In genomic region chr1:96159379-96159778, GRCh38 we compare ENCODE assay signal across 25 cellular contexts.
A peak's percentile ranks its signal among the peaks of the same experiment; 100 is the strongest.
DNase-seq lines count a peak whose midpoint lies in the region; ATAC-seq, FAIRE-seq and TF ChIP-seq lines count a peak whose summit lies in the region.
"Had no signal": no experiment of that assay in that cellular context is flagged by ENCODE, and none has a peak within 500 bp of the region (broad histone marks: within the 10 kb centered on the region; RNA-seq: fewer than 3 reads in every experiment).

No MANE protein-coding gene starts in this region.

- intact Hi-C loops in K562 (cut with micrococcal nuclease) = no loop called here
- intact Hi-C loops in HepG2 (cut with micrococcal nuclease; ENCODE audit: unreplicated experiment) = no loop called here
- intact Hi-C loops in stomach (cut with DNase I; ENCODE audit: low total_unique reads) = no loop called here

- H3K4me3 ChIP-seq in K562 (no peak overlapping the region), HepG2 (replicated peaks in 1 of 3; ENCODE audit: insufficient read depth in 1 of 3, low read depth in 2 of 3, low read length in 3 of 3) (no peak overlapping the region), stomach (no peak overlapping the region)
- H3K4me3 ChIP-seq: A549; BLaER1 treated with 17β-estradiol and CSF1 and Interleukin-3, amounts not matched to agents 10 nM and 100 nM; HAP-1 had no signal

- WGBS in K562 (ENCODE audit: insufficient coverage, low coverage, missing lambda C conversion rate) = 5% methylated on average over 2 of the region's 2 CpGs
- WGBS in HepG2 (ENCODE audit: low lambda C conversion rate) = 0% methylated on average over 2 of the region's 2 CpGs
- 82 to 90% (median 86%) methylated on average over 2 of the region's 2 CpGs for WGBS in stomach, 5 donors

- H4K20me1 ChIP-seq in K562 (replicated peaks; ENCODE audit: control insufficient read depth, insufficient read depth, low read length) (no peaks in the 10 kb centered on the region), HepG2 (ENCODE audit: insufficient read depth, low read length) (no peaks in the 10 kb centered on the region)
- H4K20me1 ChIP-seq: BLaER1 treated with 17β-estradiol and CSF1 and Interleukin-3, amounts not matched to agents 10 nM and 100 nM had no signal

- TF ChIP-seq EP300 in K562 (IDR thresholded peaks at IDR 0.05; ENCODE audit: low read length) = no peak
- no peak for TF ChIP-seq EP300 in HepG2 (IDR thresholded peaks at IDR 0.05; ENCODE audit: low read depth in 2 of 2, low read length in 2 of 2)
- TF ChIP-seq EP300 in HepG2 (CRISPR knock-in tag; IDR thresholded peaks at IDR 0.05; ENCODE audit: borderline replicate concordance) = no peak
- no peak for TF ChIP-seq EP300 in stomach (IDR thresholded peaks at IDR 0.05)

- no peaks in the 10 kb centered on the region for H3K9me1 ChIP-seq in K562 (ENCODE audit: control insufficient read depth, insufficient read depth, low read length)

- H3K4me1 ChIP-seq in K562 (replicated peaks in 1 of 2; ENCODE audit: control insufficient read depth in 2 of 2, insufficient read depth in 2 of 2, low read length in 2 of 2) (no peaks in the 10 kb centered on the region), HepG2 (ENCODE audit: insufficient read depth, low read length) (no peaks in the 10 kb centered on the region), stomach (no peaks in the 10 kb centered on the region)
- H3K4me1 ChIP-seq: A549; BE2C; BLaER1 treated with 17β-estradiol and CSF1 and Interleukin-3, amounts not matched to agents 10 nM and 100 nM had no signal

- H3K36me3 ChIP-seq in K562 (ENCODE audit: control insufficient read depth, insufficient read depth, low read length) = no peaks in the 10 kb centered on the region
- no peaks in the 10 kb centered on the region for H3K36me3 ChIP-seq in HepG2 (replicated peaks in 1 of 2; ENCODE audit: control insufficient read depth in 1 of 2, insufficient read depth in 2 of 2, low read length in 2 of 2)
- H3K36me3 ChIP-seq in stomach = no peaks in the 10 kb centered on the region
- H3K36me3 ChIP-seq: BE2C; BLaER1 treated with 17β-estradiol and CSF1 and Interleukin-3, amounts not matched to agents 10 nM and 100 nM; HAP-1 had no signal

- POLR2A ChIA-PET in K562 (lab: Yijun Ruan, JAX) = no interaction called here
- POLR2A ChIA-PET in HepG2 (lab: Yijun Ruan, JAX) = no interaction called here

- no TSS peak for BruUV-seq in K562 (replicated peaks; lab: Mats Ljungman, UMichigan)
- no TSS peak for BruUV-seq in HepG2 (replicated peaks; lab: Mats Ljungman, UMichigan)

- no peak for TF ChIP-seq CTCF in K562 (IDR thresholded peaks at IDR 0.05 in 2 of 3, conservative IDR thresholded peaks at IDR 0.05 in 1 of 3; ENCODE audit: insufficient read depth in 2 of 3, low read depth in 1 of 3, low read length in 3 of 3)
- TF ChIP-seq CTCF in HepG2 (CRISPR knock-in tag; IDR thresholded peaks at IDR 0.05) = no peak
- TF ChIP-seq CTCF in stomach (IDR thresholded peaks at IDR 0.05) = no peak

- in situ Hi-C loops in K562 (cut with MboI) (no loop called here), HepG2 (cut with HindIII; ENCODE audit: extremely low pct_ligation_motif_present, low pct_unique_long_range_greater_than_20kb) (no loop called here)

- H3K27ac ChIP-seq in K562 (ENCODE audit: extremely low read depth, low read depth, low read length) = no peak overlapping the region
- no peak overlapping the region for H3K27ac ChIP-seq in HepG2 (ENCODE audit: extremely low read length, insufficient read depth, low read length)
- H3K27ac ChIP-seq in stomach = no peak overlapping the region
- H3K27ac ChIP-seq in substantia nigra (ENCODE audit: low read depth, low read length, poor library complexity, severe bottlenecking) = no peak overlapping the region
- no peak overlapping the region for H3K27ac ChIP-seq in caudate nucleus (ENCODE audit: low read depth, low read length)
- H3K27ac ChIP-seq: A549; BLaER1 treated with 17β-estradiol and CSF1 and Interleukin-3, amounts not matched to agents 10 nM and 100 nM had no signal

- H3K9ac ChIP-seq in K562 (ENCODE audit: insufficient read depth in 1 of 2, low read depth in 2 of 2, low read length in 2 of 2) = no peak overlapping the region
- no peak overlapping the region for H3K9ac ChIP-seq in HepG2 (ENCODE audit: insufficient read depth, low read depth, low read length)
- H3K9ac ChIP-seq: BLaER1 treated with 17β-estradiol and CSF1 and Interleukin-3, amounts not matched to agents 10 nM and 100 nM had no signal

- no peak overlapping the region for H2AFZ ChIP-seq in K562 (ENCODE audit: low read depth, low read length)
- H2AFZ ChIP-seq in HepG2 (ENCODE audit: low read length) = no peak overlapping the region

- CTCF ChIA-PET in K562 (lab: Yijun Ruan, JAX; ENCODE audit: low intra/inter-chr PET ratio) (no interaction called here), HepG2 (lab: Yijun Ruan, JAX; ENCODE audit: low intra/inter-chr PET ratio, low total read pairs) (no interaction called here)

- no peaks in the 10 kb centered on the region for H3K9me3 ChIP-seq in K562 (replicated peaks; ENCODE audit: control insufficient read depth, insufficient read depth, low read depth, low read length)
- H3K9me3 ChIP-seq in HepG2 (ENCODE audit: low read length) = peaks cover 35% of the 10 kb centered on the region
- H3K9me3 ChIP-seq in stomach = peaks cover 0 to 29% (median 20%) of the 10 kb centered on the region in 4 donors
- H3K9me3 ChIP-seq: A549; BE2C; BLaER1 treated with 17β-estradiol and CSF1 and Interleukin-3, amounts not matched to agents 10 nM and 100 nM; HAP-1 had no signal

- ATAC-seq in K562 (no peak), HepG2 (no peak)
- ATAC-seq: A549 had no signal

- H3K27me3 ChIP-seq in K562 (ENCODE audit: control insufficient read depth in 2 of 2, insufficient read depth in 2 of 2, low read length in 2 of 2) (no peaks in the 10 kb centered on the region), HepG2 (ENCODE audit: control insufficient read depth in 1 of 2, insufficient read depth in 2 of 2, low read length in 2 of 2) (no peaks in the 10 kb centered on the region), stomach (no peaks in the 10 kb centered on the region)
- H3K27me3 ChIP-seq: BE2C; BLaER1 treated with 17β-estradiol and CSF1 and Interleukin-3, amounts not matched to agents 10 nM and 100 nM had no signal

- H3K4me2 ChIP-seq in K562 (ENCODE audit: insufficient read depth, low read length) (no peak overlapping the region), HepG2 (ENCODE audit: low read depth, low read length) (no peak overlapping the region)
- H3K4me2 ChIP-seq: A549; BLaER1 treated with 17β-estradiol and CSF1 and Interleukin-3, amounts not matched to agents 10 nM and 100 nM had no signal

- no peak for FAIRE-seq in K562 (lab: Jason Lieb, UNC)
- no peak for FAIRE-seq in HepG2 (lab: Jason Lieb, UNC)
- FAIRE-seq: A549, D721Med, GM12891, GM18507, H54 had no signal

- TF ChIP-seq RAD21 in K562 (CRISPR knock-in tag; conservative IDR thresholded peaks at IDR 0.05 in 1 of 2, IDR thresholded peaks at IDR 0.05 in 1 of 2) = no peak
- no peak for TF ChIP-seq RAD21 in HepG2 (CRISPR knock-in tag; IDR thresholded peaks at IDR 0.05)

- H3K79me2 ChIP-seq in K562 (ENCODE audit: control insufficient read depth, insufficient read depth, low read length) (no peaks in the 10 kb centered on the region), HepG2 (ENCODE audit: insufficient read depth, low read length) (no peaks in the 10 kb centered on the region)

- no peak for TF ChIP-seq POLR2A in K562 (conservative IDR thresholded peaks at IDR 0.05)
- TF ChIP-seq POLR2A in HepG2 (IDR thresholded peaks at IDR 0.05; ENCODE audit: insufficient read depth in 1 of 2, low read depth in 2 of 2, low read length in 2 of 2) = no peak
- no peak for TF ChIP-seq POLR2A in stomach (IDR thresholded peaks at IDR 0.05)

- DNase-seq in M059J (ENCODE audit: low read depth) (peak; percentile 11), K562 (ENCODE audit: extremely low read depth in 1 of 4, low spot score in 3 of 4) (no peak), HepG2 (ENCODE audit: low spot score) (no peak), stomach (no peak), substantia nigra (lab: John Stamatoyannopoulos, UW) (no peak), caudate nucleus (lab: John Stamatoyannopoulos, UW) (no peak)
- DNase-seq in effector CD4-positive, alpha-beta T cell = no peak
- DNase-seq: 8988T; ACHN; AML-193; BE2C; CD4-positive, alpha-beta T cell; CD8-positive, alpha-beta memory T cell; DMS 273 treated with DMSO at 0.1 percent for 48 hours; DMS79; EL; GDM1; GOT3 had no signal

TF ChIP-seq in K562, 482 proteins besides CTCF, POLR2A, EP300 and RAD21:
- TF ChIP-seq CEBPB (tag; IDR thresholded peaks at IDR 0.05) (0 out of 2 replicates have a peak, but pooled peaks have one; percentile 24), RUNX1 (IDR thresholded peaks at IDR 0.05; ENCODE audit: low read depth) (no peak), CEBPG (CRISPR knock-in tag; IDR thresholded peaks at IDR 0.05) (no peak), CEBPG (tag; conservative IDR thresholded peaks at IDR 0.05 in 1 of 2, IDR thresholded peaks at IDR 0.05 in 1 of 2) (peak in 1 of 2 experiments; percentile 57; a peak in 2 of 4 replicates), SNAPC5 (CRISPR knock-in tag; IDR thresholded peaks at IDR 0.05) (no peak), NCOA1 (IDR thresholded peaks at IDR 0.05; ENCODE audit: low read depth) (no peak)

TF ChIP-seq in HepG2, 621 proteins besides CTCF, POLR2A, EP300 and RAD21:
- TF ChIP-seq ZNF296 (CRISPR knock-in tag; conservative IDR thresholded peaks at IDR 0.05) (no peak), MED8 (CRISPR knock-in tag; IDR thresholded peaks at IDR 0.05; ENCODE audit: insufficient replicate concordance) (no peak), ZNF33A (CRISPR knock-in tag; IDR thresholded peaks at IDR 0.05; ENCODE audit: borderline replicate concordance) (no peak), NR2F2 (IDR thresholded peaks at IDR 0.05; ENCODE audit: borderline replicate concordance, low read depth) (no peak), HOXD1 (CRISPR knock-in tag; IDR thresholded peaks at IDR 0.05) (no peak), CEBPB (IDR thresholded peaks at IDR 0.05; ENCODE audit: borderline replicate concordance, low read depth, low read length) (peak; percentile 63; the same call in 1 of the 2 replicates), ZNF616 (CRISPR knock-in tag; IDR thresholded peaks at IDR 0.05; ENCODE audit: low read depth) (no peak), ZNF713 (CRISPR knock-in tag; IDR thresholded peaks at IDR 0.05) (no peak)
